Comparison of ENCODE assay signal across 17 cellular contexts in genomic region chr19:34179066-34179465, GRCh38. TPM values are rescaled to one million over a fixed set of nuclear protein-coding genes. Genes with fewer than 3 reads are reported as not detected.
DNase-seq lines count a peak whose midpoint lies in the region; ATAC-seq and TF ChIP-seq lines count a peak whose summit lies in the region.
"Had no signal": no experiment of that assay in that cellular context is flagged by ENCODE, and none has a peak within 500 bp of the region (broad histone marks: within the 10 kb centered on the region; RNA-seq: fewer than 3 reads in every experiment).

No MANE protein-coding gene starts in this region.

- no peak for TF ChIP-seq EP300 in sigmoid colon (IDR thresholded peaks at IDR 0.05)

- H3K79me2 ChIP-seq in DND-41 (ENCODE audit: insufficient read depth, low read length): peaks cover 100% of the 10 kb centered on the region

- peaks cover 36% of the 10 kb centered on the region for H3K36me3 Mint-ChIP-seq in T-cell

- WGBS in sigmoid colon, 2 donors: 46 to 55% methylated on average over 2 of the region's 2 CpGs

- H3K27ac ChIP-seq in DND-41 (ENCODE audit: low read length) (no peak overlapping the region), sigmoid colon (peak overlapping the region in 3 of 4 donors; percentile 7 to 39 (median 18))
- H3K27ac ChIP-seq: BLaER1 treated with 17β-estradiol and CSF1 and Interleukin-3, amounts not matched to agents 10 nM and 100 nM; left lung had no signal

- H3K9me3 ChIP-seq in DND-41 (ENCODE audit: insufficient read depth, low read length, severe bottlenecking) (no peaks in the 10 kb centered on the region), sigmoid colon (no peaks in the 10 kb centered on the region)
- H3K9me3 ChIP-seq: BLaER1 treated with 17β-estradiol and CSF1 and Interleukin-3, amounts not matched to agents 10 nM and 100 nM; left lung; pancreas had no signal

- H3K36me3 ChIP-seq in DND-41 (ENCODE audit: insufficient read depth, low read length): peaks cover 58% of the 10 kb centered on the region
- H3K36me3 ChIP-seq in sigmoid colon: no peaks in the 10 kb centered on the region
- H3K36me3 ChIP-seq: left lung, pancreas had no signal

- no peaks in the 10 kb centered on the region for H3K9me3 Mint-ChIP-seq in T-cell
- H3K9me3 Mint-ChIP-seq: activated CD4-positive, alpha-beta T cell treated with anti-CD3 and anti-CD28 coated beads, Interleukin-2, amount 10 ng/mL, durations not matched to agents 7 days and 5 days had no signal

- intact Hi-C loops in sigmoid colon (cut with DNase I): loop anchor here (10.0 kb wide), 1 partner anchor 156 kb away; no protein-coding TSS in a partner anchor

- DNase-seq in DND-41 (no peak), T-cell (no peak), fibroblast of peridontal ligament (ENCODE audit: extremely low read depth) (peak; percentile 41), sigmoid colon (no peak), hypothalamus (lab: John Stamatoyannopoulos, UW) (no peak), HuH-7 (ENCODE audit: low spot score) (no peak)
- no peak for DNase-seq in NK-92 treated with Interleukin-12 subunit alpha and Interleukin-12 subunit beta, amount 100 ng/mL, for 24 hours (lab: John Stamatoyannopoulos, UW)
- DNase-seq: activated CD4-positive, alpha-beta T cell treated with anti-CD3 and anti-CD28 coated beads, Interleukin-2, amount 10 ng/mL, durations not matched to agents 7 days and 5 days; effector memory CD4-positive, alpha-beta T cell; foreskin fibroblast; Karpas-422; left lung; NCI-H1105 treated with DMSO at 0.1 percent for 48 hours; pancreas; stimulated activated CD4-positive, alpha-beta T cell treated with anti-CD3 and anti-CD28 coated beads, Interleukin-4, amount 100 ng/mL, for 24 hours; stimulated activated CD8-positive, alpha-beta memory T cell treated with anti-CD3 and anti-CD28 coated beads, Interleukin-4, amount 100 ng/mL, for 48 hours had no signal

- H3K4me3 Mint-ChIP-seq in T-cell: peak overlapping the region in 2 of 3 donors; percentile 1 to 71

- peaks cover 88% of the 10 kb centered on the region for H4K20me1 ChIP-seq in DND-41 (ENCODE audit: insufficient read depth, low read length)

- H3K4me3 ChIP-seq in DND-41 (ENCODE audit: low read depth in 1 of 2, low read length in 2 of 2): no peak overlapping the region
- H3K4me3 ChIP-seq in sigmoid colon: no peak overlapping the region
- H3K4me3 ChIP-seq: BLaER1 treated with 17β-estradiol and CSF1 and Interleukin-3, amounts not matched to agents 10 nM and 100 nM; left lung; pancreas had no signal

- H3K4me2 ChIP-seq in DND-41 (ENCODE audit: insufficient read depth, low read length): peak overlapping the region; percentile 26; the same call in 1 of the 2 replicates

- no peak for TF ChIP-seq CTCF in DND-41 (IDR thresholded peaks at IDR 0.05; ENCODE audit: borderline replicate concordance, extremely low read depth, low read length, poor library complexity, severe bottlenecking)
- no peak for TF ChIP-seq CTCF in sigmoid colon (IDR thresholded peaks at IDR 0.05)

- ATAC-seq in DND-41 (ENCODE audit: insufficient read depth, low read depth) (no peak), T-cell (replicated peaks in 1 of 4) (no peak)
- ATAC-seq: left lung, pancreas had no signal

- no peak for TF ChIP-seq POLR2A in sigmoid colon (IDR thresholded peaks at IDR 0.05)

- CTCF ChIA-PET in T-cell (lab: Charles Lee): interaction anchor here in 1 of 2 donors (1.0 to 1.2 kb wide), 2 partner anchors 13 to 47 kb away, joined by 4 to 8 read pairs; no protein-coding TSS in a partner anchor

- H3K27ac Mint-ChIP-seq in T-cell: peak overlapping the region in 1 of 2 donors; percentile 3

- no peak overlapping the region for H3K9ac ChIP-seq in DND-41 (ENCODE audit: low read depth, low read length)

- peaks cover 41% of the 10 kb centered on the region for H3K4me1 ChIP-seq in DND-41 (ENCODE audit: insufficient read depth, low read length)
- peaks cover 0 to 93% (median 85%) of the 10 kb centered on the region in 4 donors for H3K4me1 ChIP-seq in sigmoid colon

- H3K27me3 ChIP-seq in DND-41 (ENCODE audit: insufficient read depth, low read length, poor library complexity): no peaks in the 10 kb centered on the region
- H3K27me3 ChIP-seq in sigmoid colon: no peaks in the 10 kb centered on the region
- H3K27me3 ChIP-seq: BLaER1 treated with 17β-estradiol and CSF1 and Interleukin-3, amounts not matched to agents 10 nM and 100 nM; left lung; pancreas had no signal

- POLR2A ChIA-PET in T-cell (lab: Charles Lee): interaction anchor here in 1 of 2 donors (0.7 kb wide), 1 partner anchor 45 kb away, joined by 4 read pairs; no protein-coding TSS in a partner anchor

- no peaks in the 10 kb centered on the region for H3K27me3 Mint-ChIP-seq in T-cell
- H3K27me3 Mint-ChIP-seq: activated CD4-positive, alpha-beta T cell treated with anti-CD3 and anti-CD28 coated beads, Interleukin-2, amount 10 ng/mL, durations not matched to agents 7 days and 5 days had no signal

- peaks cover 88 to 89% (median 89%) of the 10 kb centered on the region in 3 donors for H3K4me1 Mint-ChIP-seq in T-cell

- no peak overlapping the region for H2AFZ ChIP-seq in DND-41 (ENCODE audit: low read depth, low read length)

RNA-seq across cellular contexts. Expression of gene LSM14A, which starts 6.8 kb away (rescaled TPM):
- 100 to 1,000 TPM; 135 to 180 (median 159) TPM for total RNA-seq in T-cell
- total RNA-seq in sigmoid colon: 100 to 1,000 TPM; 104 to 149 (median 123) TPM
- polyA plus RNA-seq in sigmoid colon: 10 to 100 TPM; 66.6 to 94.2 (median 79.3) TPM
